In genomic region chr20:49562341-49563014, GRCh38 we compare ENCODE assay signal across 8 cellular contexts. TPM values are rescaled to one million over a fixed set of nuclear protein-coding genes. Genes with fewer than 3 reads are reported as not detected.
A peak's percentile ranks its signal among the peaks of the same experiment; 100 is the strongest.
DNase-seq lines count a peak whose midpoint lies in the region; ATAC-seq and TF ChIP-seq lines count a peak whose summit lies in the region.

No MANE protein-coding gene starts in this region.

- H3K36me3 ChIP-seq in esophagus squamous epithelium (no peaks in the 10 kb centered on the region), mucosa of descending colon (ENCODE audit: low read depth) (no peaks in the 10 kb centered on the region), uterus (no peaks in the 10 kb centered on the region)

- H3K4me3 ChIP-seq in esophagus squamous epithelium (peak overlapping the region in 2 of 4 donors; percentile 11 to 25), mucosa of descending colon (no peak overlapping the region), uterus (peak overlapping the region; percentile 10 to 17)

- TF ChIP-seq POLR2A in esophagus squamous epithelium (IDR thresholded peaks at IDR 0.05) (no peak), uterus (IDR thresholded peaks at IDR 0.05) (peak in 1 of 2 donors; percentile 9)

- peak; percentile 37 for DNase-seq in activated CD8-positive, alpha-beta memory T cell treated with anti-CD3 and anti-CD28 coated beads, Interleukin-2, amount 50 U/mL, for 48 hours
- no peak for DNase-seq in activated CD8-positive, alpha-beta memory T cell treated with anti-CD3 and anti-CD28 coated beads for 24 hours
- DNase-seq in esophagus squamous epithelium (lab: John Stamatoyannopoulos, UW) (no peak), mucosa of descending colon (peak; percentile 23 to 66 (median 51)), uterus (peak; percentile 91 to 94), SIG-M5 treated with dmso at 0.1 percent for 504 hours (lab: John Stamatoyannopoulos, UW; ENCODE audit: unreplicated experiment) (no peak), NCI-H2227 (lab: John Stamatoyannopoulos, UW; ENCODE audit: unreplicated experiment) (no peak)
- DNase-seq in stimulated activated CD4-positive, alpha-beta T cell treated with anti-CD3 and anti-CD28 coated beads, Interleukin-4, amount 100 ng/mL, for 1 hour, result no peak

- WGBS in esophagus squamous epithelium, 2 donors, result 42 to 44% methylated on average over 13 to 14 of the region's 19 CpGs

- H3K9me3 ChIP-seq in esophagus squamous epithelium, result no peaks in the 10 kb centered on the region
- H3K9me3 ChIP-seq in mucosa of descending colon, result no peaks in the 10 kb centered on the region
- no peaks in the 10 kb centered on the region for H3K9me3 ChIP-seq in uterus

- H3K4me1 ChIP-seq in esophagus squamous epithelium (peaks cover 0 to 34% (median 24%) of the 10 kb centered on the region in 3 donors), mucosa of descending colon (ENCODE audit: low read depth) (no peaks in the 10 kb centered on the region), uterus (peaks cover 15 to 31% of the 10 kb centered on the region in 2 donors)

- peak overlapping the region; percentile 49 to 89 (median 85) for H3K27ac ChIP-seq in esophagus squamous epithelium
- peak overlapping the region; percentile 94 to 98 for H3K27ac ChIP-seq in uterus

- ATAC-seq in mucosa of descending colon, result peak; percentile 52

- H3K27me3 ChIP-seq in esophagus squamous epithelium (peaks cover 2 to 75% (median 3%) of the 10 kb centered on the region in 4 donors), uterus (no peaks in the 10 kb centered on the region)

- intact Hi-C loops in esophagus squamous epithelium (cut with DNase I) (no loop called here), mucosa of descending colon (cut with DNase I, micrococcal nuclease) (no loop called here), uterus (cut with DNase I; ENCODE audit: low total_unique reads) (no loop called here)

- TF ChIP-seq CTCF in esophagus squamous epithelium (IDR thresholded peaks at IDR 0.05) (no peak), mucosa of descending colon (IDR thresholded peaks at IDR 0.05) (no peak), uterus (IDR thresholded peaks at IDR 0.05) (no peak)

RNA-seq across cellular contexts. Expression of gene PTGIS, which starts 5.5 kb away (rescaled TPM):
- total RNA-seq in esophagus squamous epithelium, result 10 to 100 TPM in 2 of 4 donors, 1 to 10 TPM in 2; 1.6 to 34.1 (median 8.6) TPM
- total RNA-seq in mucosa of descending colon, result 10 to 100 TPM in 2 of 3 donors, 1 to 10 TPM in 1; 3.8 to 45.8 (median 12.3) TPM
- 100 to 1,000 TPM in 3 of 4 donors, 10 to 100 TPM in 1; 64.7 to 460 (median 140) TPM for total RNA-seq in uterus

Comparison
In these comparisons a context has a peak if more than half of its experiments do, and no peak if none do; other contexts are left out.
1. DNase-seq: peak in activated CD8-positive, alpha-beta memory T cell treated with anti-CD3 and anti-CD28 coated beads, Interleukin-2, amount 50 U/mL, for 48 hours (single experiment), mucosa of descending colon (3 of 3) and uterus (2 of 2); none in activated CD8-positive, alpha-beta memory T cell treated with anti-CD3 and anti-CD28 coated beads for 24 hours (single experiment), esophagus squamous epithelium (single experiment), SIG-M5 treated with dmso at 0.1 percent for 504 hours (single experiment), NCI-H2227 (single experiment) and stimulated activated CD4-positive, alpha-beta T cell treated with anti-CD3 and anti-CD28 coated beads, Interleukin-4, amount 100 ng/mL, for 1 hour (single experiment).